In genomic region chr11:108620958-108621772, GRCh38 we compare ENCODE assay signal across 9 cellular contexts. TPM values are rescaled to one million over a fixed set of nuclear protein-coding genes. Genes with fewer than 3 reads are reported as not detected.
DNase-seq lines count a peak whose midpoint lies in the region; ATAC-seq and TF ChIP-seq lines count a peak whose summit lies in the region.
"Had no signal": no experiment of that assay in that cellular context is flagged by ENCODE, and none has a peak within 500 bp of the region (broad histone marks: within the 10 kb centered on the region; RNA-seq: fewer than 3 reads in every experiment).

No MANE protein-coding gene starts in this region.

- no peaks in the 10 kb centered on the region for H3K9me3 ChIP-seq in heart right ventricle

- no peak overlapping the region for H3K27ac ChIP-seq in heart right ventricle

- no peaks in the 10 kb centered on the region for H3K4me1 ChIP-seq in heart right ventricle

- peak; percentile 87 for ATAC-seq in GM18868 (IDR thresholded peaks at IDR 0.05; ENCODE audit: unreplicated experiment)
- ATAC-seq in GM21786 (IDR thresholded peaks at IDR 0.05; ENCODE audit: unreplicated experiment): peak; percentile 91
- ATAC-seq in HG03558 (IDR thresholded peaks at IDR 0.05; ENCODE audit: extremely low read depth, unreplicated experiment): peak; percentile 68
- no peak for ATAC-seq in heart right ventricle

- TF ChIP-seq CTCF in heart right ventricle (IDR thresholded peaks at IDR 0.05): no peak

- 77 to 84% methylated on average over 2 of the region's 2 CpGs for WGBS in heart right ventricle, 2 donors

- no peak overlapping the region for H3K4me3 ChIP-seq in heart right ventricle

- DNase-seq in kidney tubule cell (ENCODE audit: low spot score): peak; percentile 33
- no peak for DNase-seq in cerebellar cortex (ENCODE audit: low spot score)
- no peak for DNase-seq in heart right ventricle
- no peak for DNase-seq in NCI-H2029 treated with DMSO at 0.1 percent for 48 hours (lab: John Stamatoyannopoulos, UW)
- DNase-seq in stimulated activated CD4-positive, alpha-beta T cell treated with anti-CD3 and anti-CD28 coated beads, Interleukin-4, amount 100 ng/mL, for 24 hours: no peak
- DNase-seq: central memory CD4-positive, alpha-beta T cell had no signal

- peaks cover 0 to 12% (median 0%) of the 10 kb centered on the region in 7 donors for H3K27me3 ChIP-seq in heart right ventricle

- intact Hi-C loops in heart right ventricle (cut with DNase I): no loop called here

- H3K36me3 ChIP-seq in heart right ventricle: no peaks in the 10 kb centered on the region

RNA-seq across cellular contexts. Expression of gene EXPH5, which starts 27.6 kb away (rescaled TPM):
- 1 to 10 TPM in 8 of 10 donors, under 1 TPM in 2; 0.77 to 8.4 (median 1.6) TPM for total RNA-seq in heart right ventricle
- polyA plus RNA-seq in heart right ventricle: under 1 TPM; 0.10 to 0.51 TPM

RNA-seq across cellular contexts. Expression of gene DDX10, which starts 43.7 kb away (rescaled TPM):
- 10 to 100 TPM in 9 of 10 donors, 1 to 10 TPM in 1; 9.3 to 15.3 (median 11.5) TPM for total RNA-seq in heart right ventricle
- polyA plus RNA-seq in heart right ventricle: 10 to 100 TPM; 11.4 to 13.6 TPM

Comparison
In these comparisons a context has a peak if more than half of its experiments do, and no peak if none do; other contexts are left out.
1. ATAC-seq: peak in GM18868 (single experiment), GM21786 (single experiment) and HG03558 (single experiment); none in heart right ventricle (0 of 8).